8 cellular contexts compared by ENCODE assay signal in the genomic region with DNA sequence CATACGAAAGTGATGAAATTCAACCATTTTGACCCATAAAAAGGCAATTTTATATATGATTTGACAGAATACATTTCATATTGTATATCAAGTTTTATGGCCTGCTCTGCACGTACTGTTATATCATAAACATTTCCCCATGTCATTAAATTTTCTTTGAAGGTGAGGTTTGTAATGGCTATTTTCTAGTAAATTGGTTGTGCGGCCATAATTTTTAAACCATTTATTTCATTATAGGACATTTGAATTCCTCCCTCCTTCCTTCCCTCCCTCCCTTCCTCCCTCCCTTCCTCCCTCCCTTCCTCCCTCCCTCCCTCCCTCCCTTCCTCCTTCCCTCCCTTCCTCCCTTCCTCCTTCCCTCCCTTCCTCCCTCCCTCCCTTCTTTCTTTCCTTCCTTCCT.
"Had no signal": no experiment of that assay in that cellular context is flagged by ENCODE, and none has a peak within 500 bp of the region (broad histone marks: within the 10 kb centered on the region; RNA-seq: fewer than 3 reads in every experiment).

No MANE protein-coding gene starts in this region.

- H3K4me3 ChIP-seq: GM12878 had no signal

- DNase-seq: GDM1, GF-D8 had no signal

- ATAC-seq: GM12878 had no signal

- FAIRE-seq: G401.6, GM12878, GM12891, GM12892, GM18507, GM19239 had no signal
